ENCODE assay signal across 32 cellular contexts in the genomic region with DNA sequence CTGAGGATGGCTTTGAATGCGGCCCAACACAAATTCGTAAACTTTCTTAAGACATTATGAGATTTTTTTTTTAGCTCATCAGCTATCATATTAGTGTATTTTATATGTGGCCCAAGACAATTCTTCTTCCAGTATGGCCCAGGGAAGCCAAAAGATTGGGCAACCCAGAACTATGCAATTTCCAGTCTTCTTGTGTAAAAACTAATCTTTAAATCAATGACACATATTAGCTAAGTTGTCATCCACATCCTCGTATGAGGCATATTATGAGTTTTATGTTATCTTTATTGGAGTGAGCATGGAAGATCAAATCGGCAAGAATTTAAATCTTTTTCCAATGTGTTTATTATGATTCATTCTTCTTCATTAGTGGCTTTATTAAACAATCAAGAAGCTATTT.
"Had no signal": no experiment of that assay in that cellular context is flagged by ENCODE, and none has a peak within 500 bp of the region (broad histone marks: within the 10 kb centered on the region; RNA-seq: fewer than 3 reads in every experiment).

No MANE protein-coding gene starts in this region.

- ATAC-seq: activated naive CD4-positive, alpha-beta T cell treated with anti-CD3 and anti-CD28 coated beads, Interleukin-2, amount 50 U/mL, for 72 hours; activated T-cell treated with anti-CD3 and anti-CD28 coated beads, Interleukin-2, amount 50 U/mL, for 4 hours; body of pancreas; Right ventricle myocardium inferior; SK-N-SH treated with all-trans-retinoic acid at 6 μM for 48 hours; T-cell had no signal

- H3K27ac ChIP-seq: adrenal gland, body of pancreas, breast epithelium, PC-9, RWPE1, VCaP had no signal

- H3K27me3 ChIP-seq: adrenal gland, body of pancreas, breast epithelium had no signal

- H3K4me1 ChIP-seq: adrenal gland, body of pancreas, breast epithelium had no signal

- H3K9me3 ChIP-seq: body of pancreas had no signal

- H3K4me3 ChIP-seq: adrenal gland, body of pancreas, breast epithelium, PC-9 had no signal

- DNase-seq: activated B cell treated with CpG ODN at 0.5 μM for 24 hours; activated CD4-positive, alpha-beta memory T cell treated with anti-CD3 and anti-CD28 coated beads for 36 hours; activated CD4-positive, alpha-beta T cell treated with anti-CD3 and anti-CD28 coated beads for 4 hours; activated CD4-positive, alpha-beta T cell treated with anti-CD3 and anti-CD28 coated beads, Interleukin-2, amount 50 U/mL, for 1 hour; activated CD4-positive, CD25-positive, alpha-beta regulatory T cell treated with anti-CD3 and anti-CD28 coated beads, Interleukin-2, amount 50 U/mL, for 72 hours; activated CD8-positive, alpha-beta memory T cell treated with anti-CD3 and anti-CD28 coated beads, Interleukin-2, amount 50 U/mL, for 4 hours; activated gamma-delta T cell treated with Interleukin-2 at 50 U/mL for 16 hours; activated naive CD4-positive, alpha-beta T cell treated with anti-CD3 and anti-CD28 coated beads for 36 hours; activated T-cell treated with anti-CD3 and anti-CD28 coated beads for 4 hours; activated T-cell treated with anti-CD3 and anti-CD28 coated beads, Interleukin-2, amount 50 U/mL, for 4 hours; adrenal gland; body of pancreas; caudate nucleus; NCI-H1105; NCI-H1417 treated with DMSO at 0.1 percent for 48 hours; NCI-H187 treated with DMSO at 0.1 percent for 48 hours; NCI-H2081; NCI-H2171 treated with DMSO at 0.1 percent for 48 hours; NCI-H226; NCI-H524 treated with DMSO at 0.1 percent for 48 hours; NK-92 treated with Interleukin-12 subunit alpha and Interleukin-12 subunit beta, amount 100 ng/mL, for 24 hours; PC-9; SIG-M5; T-cell; T-helper 2 cell; T-helper 9 cell had no signal

- H3K36me3 ChIP-seq: adrenal gland, breast epithelium had no signal
